In the genomic region with DNA sequence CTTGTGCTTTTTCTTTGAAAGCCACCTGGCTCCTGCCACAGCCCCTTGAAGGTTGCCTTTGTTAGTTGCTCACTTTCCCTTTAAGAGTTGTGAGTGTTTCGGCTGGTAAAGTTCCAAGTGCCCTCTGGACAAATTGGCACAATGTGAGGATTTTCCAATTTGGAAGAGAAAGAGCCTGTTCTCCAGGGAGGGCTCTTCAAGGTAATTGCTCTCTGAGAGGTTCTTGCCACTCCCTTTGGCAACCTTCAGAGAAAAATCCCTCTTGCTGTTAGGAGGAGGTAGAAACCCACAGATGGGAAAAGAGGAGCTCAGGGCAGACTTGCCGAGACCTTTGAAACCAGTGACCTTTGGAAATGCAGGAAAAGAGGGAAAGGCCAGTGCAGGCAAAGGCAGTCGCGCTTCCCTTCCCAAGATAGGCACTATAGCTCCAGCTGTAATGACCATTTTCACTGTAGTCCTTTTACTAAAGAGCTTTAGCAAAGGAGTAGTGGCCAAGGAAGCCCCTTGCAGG, we compare ENCODE assay signal across 10 cellular contexts. TPM values are rescaled to one million over a fixed set of nuclear protein-coding genes. Genes with fewer than 3 reads are reported as not detected.
DNase-seq lines count a peak whose midpoint lies in the region; ATAC-seq, FAIRE-seq and TF ChIP-seq lines count a peak whose summit lies in the region.
"Had no signal": no experiment of that assay in that cellular context is flagged by ENCODE, and none has a peak within 500 bp of the region (broad histone marks: within the 10 kb centered on the region; RNA-seq: fewer than 3 reads in every experiment).

No MANE protein-coding gene starts in this region.

- H3K27me3 ChIP-seq in bronchial epithelial cell (ENCODE audit: control insufficient read depth, insufficient read depth, low read length) (peaks cover 10% of the 10 kb centered on the region), lower lobe of right lung (ENCODE audit: low read depth) (peaks cover 6% of the 10 kb centered on the region)

- no peak overlapping the region for H3K4me3 Mint-ChIP-seq in activated naive CD4-positive, alpha-beta T cell treated with anti-CD3 and anti-CD28 coated beads, Interleukin-2, amount 50 U/mL, for 24 hours

- DNase-seq in activated naive CD4-positive, alpha-beta T cell treated with anti-CD3 and anti-CD28 coated beads, Interleukin-2, amount 50 U/mL, for 16 hours = no peak
- DNase-seq in bronchial epithelial cell (ENCODE audit: low read depth) (peak; percentile 51), lower lobe of right lung (no peak), A172 (ENCODE audit: low spot score) (no peak)
- no peak for DNase-seq in stimulated activated CD4-positive, alpha-beta T cell treated with anti-CD3 and anti-CD28 coated beads, Interleukin-2, amount 100 ng/mL, for 48 hours
- DNase-seq: foreskin keratinocyte, naive B cell had no signal

- H3K4me1 Mint-ChIP-seq in activated naive CD4-positive, alpha-beta T cell treated with anti-CD3 and anti-CD28 coated beads, Interleukin-2, amount 50 U/mL, for 24 hours = no peaks in the 10 kb centered on the region
- H3K4me1 Mint-ChIP-seq: naive B cell had no signal

- ATAC-seq in lower lobe of right lung = peak; percentile 71 to 77
- no peak for ATAC-seq in HG02623 (IDR thresholded peaks at IDR 0.05; ENCODE audit: unreplicated experiment)
- no peak for ATAC-seq in HG03039 (IDR thresholded peaks at IDR 0.05; ENCODE audit: unreplicated experiment)
- ATAC-seq: foreskin keratinocyte had no signal

- FAIRE-seq in bronchial epithelial cell (lab: Jason Lieb, UNC) = no peak

- TF ChIP-seq CTCF in bronchial epithelial cell (IDR thresholded peaks at IDR 0.05; ENCODE audit: insufficient read depth, low read length, severe bottlenecking) (no peak), lower lobe of right lung (IDR thresholded peaks at IDR 0.05) (no peak)

- H3K9me3 ChIP-seq in lower lobe of right lung = no peaks in the 10 kb centered on the region

- no peaks in the 10 kb centered on the region for H3K9me3 Mint-ChIP-seq in activated naive CD4-positive, alpha-beta T cell treated with anti-CD3 and anti-CD28 coated beads, Interleukin-2, amount 50 U/mL, for 24 hours
- H3K9me3 Mint-ChIP-seq: naive B cell had no signal

- peak overlapping the region; percentile 75 for H3K27ac ChIP-seq in lower lobe of right lung
- H3K27ac ChIP-seq: foreskin keratinocyte had no signal

- H3K36me3 ChIP-seq in bronchial epithelial cell (ENCODE audit: control insufficient read depth, insufficient read depth, low read length) (no peaks in the 10 kb centered on the region), lower lobe of right lung (no peaks in the 10 kb centered on the region)

- H3K27me3 Mint-ChIP-seq in activated naive CD4-positive, alpha-beta T cell treated with anti-CD3 and anti-CD28 coated beads, Interleukin-2, amount 50 U/mL, for 24 hours = peaks cover 16% of the 10 kb centered on the region

- intact Hi-C loops in lower lobe of right lung (cut with DNase I) = no loop called here

- peak overlapping the region; percentile 53 for H3K27ac Mint-ChIP-seq in activated naive CD4-positive, alpha-beta T cell treated with anti-CD3 and anti-CD28 coated beads, Interleukin-2, amount 50 U/mL, for 24 hours

- H3K4me3 ChIP-seq in bronchial epithelial cell (ENCODE audit: low read depth, low read length) (no peak overlapping the region), lower lobe of right lung (no peak overlapping the region)

- no peaks in the 10 kb centered on the region for H3K36me3 Mint-ChIP-seq in activated naive CD4-positive, alpha-beta T cell treated with anti-CD3 and anti-CD28 coated beads, Interleukin-2, amount 50 U/mL, for 24 hours
- H3K36me3 Mint-ChIP-seq: naive B cell had no signal

- peaks cover 26% of the 10 kb centered on the region for H3K4me1 ChIP-seq in lower lobe of right lung
- H3K4me1 ChIP-seq: foreskin keratinocyte had no signal

RNA-seq across cellular contexts. Expression of a gene that starts 49.0 kb away (rescaled TPM):
- total RNA-seq in bronchial epithelial cell (20.4 and 30.0 TPM in 2 replicates), lower lobe of right lung (54.5 TPM)
- total RNA-seq in A172 (2014; rRNA removed; shearing (Covaris generic)) = 22.0 and 38.5 TPM in 2 replicates

RNA-seq across cellular contexts. Expression of a gene that starts 58.1 kb away (rescaled TPM):
- total RNA-seq in bronchial epithelial cell (99.0 and 137 TPM in 2 replicates), lower lobe of right lung (210 TPM)
- 100 and 126 TPM in 2 replicates for total RNA-seq in A172 (2014; rRNA removed; shearing (Covaris generic))

Comparison
In these comparisons a context has a peak if more than half of its experiments do, and no peak if none do; other contexts are left out.
1. ATAC-seq: peak in lower lobe of right lung (2 of 2); none in HG02623 (single experiment) and HG03039 (single experiment).